Comparison of ENCODE assay signal across 9 cellular contexts in genomic region chr5:134519989-134520388, GRCh38.
"Had no signal": no experiment of that assay in that cellular context is flagged by ENCODE, and none has a peak within 500 bp of the region (broad histone marks: within the 10 kb centered on the region; RNA-seq: fewer than 3 reads in every experiment).

No MANE protein-coding gene starts in this region.

- H3K4me2 ChIP-seq: KMS-11 had no signal

- DNase-seq: GM23248, GOT3, H7, KBM-7 had no signal

- H2AFZ ChIP-seq: GM23248 had no signal

- H3K27me3 Mint-ChIP-seq: IgD-negative memory B cell had no signal

- H3K27ac ChIP-seq: GM23248, HL-60, KMS-11 had no signal

- FAIRE-seq: HTR-8/SVneo had no signal

- H3K36me3 Mint-ChIP-seq: IgD-negative memory B cell had no signal

- H3K9me3 Mint-ChIP-seq: IgD-negative memory B cell had no signal

- H3K9me3 ChIP-seq: HAP-1 had no signal

- H3K9ac ChIP-seq: GM23248, KMS-11 had no signal

- H3K36me3 ChIP-seq: HAP-1 had no signal

- H3K4me3 ChIP-seq: GM23248, HAP-1 had no signal
